In genomic region chr17:81106716-81107115, GRCh38 we compare ENCODE assay signal across 20 cellular contexts. TPM values are rescaled to one million over a fixed set of nuclear protein-coding genes. Genes with fewer than 3 reads are reported as not detected.
DNase-seq lines count a peak whose midpoint lies in the region; ATAC-seq, FAIRE-seq and TF ChIP-seq lines count a peak whose summit lies in the region.
"Had no signal": no experiment of that assay in that cellular context is flagged by ENCODE, and none has a peak within 500 bp of the region (broad histone marks: within the 10 kb centered on the region; RNA-seq: fewer than 3 reads in every experiment).

No MANE protein-coding gene starts in this region.

- H3T11ph ChIP-seq in H9 (ENCODE audit: low read length) = no peak overlapping the region

- H4K20me1 ChIP-seq in H9 (ENCODE audit: control insufficient read depth, insufficient read depth, insufficient read length) (no peaks in the 10 kb centered on the region), H1 (replicated peaks in 1 of 2; ENCODE audit: control insufficient read depth in 1 of 2, insufficient read depth in 2 of 2, low read length in 2 of 2) (no peaks in the 10 kb centered on the region)

- no CpG with 5 or more reads among the region's 24 CpGs for WGBS in H9 (ENCODE audit: extremely low coverage, insufficient read length, low lambda C conversion rate)
- WGBS in H1 (ENCODE audit: extremely low coverage in 1 of 2, insufficient coverage in 1 of 2, insufficient read length in 1 of 2, insufficient replicate concordance in 2 of 2, low coverage in 1 of 2, low lambda C conversion rate in 2 of 2, missing lambda C conversion rate in 1 of 2), 2 experiments = 94% methylated on average over 8 of the region's 24 CpGs; no CpG with 5 or more reads in 1 of the 2 experiments

- no peaks in the 10 kb centered on the region for H3K27me3 Mint-ChIP-seq in H9 (ENCODE audit: low read depth)
- H3K27me3 Mint-ChIP-seq: CD4-positive, alpha-beta memory T cell had no signal

- no peaks in the 10 kb centered on the region for H3K4me1 Mint-ChIP-seq in H9

- H3K27me3 ChIP-seq in H9 (ENCODE audit: insufficient read depth, low read length) = no peaks in the 10 kb centered on the region
- H3K27me3 ChIP-seq in H1 (replicated peaks in 1 of 4; ENCODE audit: control insufficient read depth in 3 of 4, extremely low read depth in 1 of 4, insufficient read depth in 3 of 4, low read length in 3 of 4) = no peaks in the 10 kb centered on the region

- no peak overlapping the region for H2AK5ac ChIP-seq in H9 (ENCODE audit: insufficient read length, low read length)
- no peak overlapping the region for H2AK5ac ChIP-seq in H1 (ENCODE audit: low read depth, low read length)

- TF ChIP-seq RAD21 in H1 (IDR thresholded peaks at IDR 0.05 in 1 of 2, conservative IDR thresholded peaks at IDR 0.05 in 1 of 2; ENCODE audit: low read depth in 2 of 2, low read length in 2 of 2) = no peak

- H3K27ac ChIP-seq in H9 (ENCODE audit: insufficient read length, low read depth, low read length) (no peak overlapping the region), RWPE1 (peak overlapping the region; percentile 51), H1 (ENCODE audit: low read depth, low read length) (no peak overlapping the region)
- H3K27ac ChIP-seq: GM23248 had no signal

- no peak overlapping the region for H3K9ac ChIP-seq in H9 (ENCODE audit: extremely low read depth, insufficient read length, low read length)
- no peak overlapping the region for H3K9ac ChIP-seq in H1 (replicated peaks in 1 of 4; ENCODE audit: extremely low read depth in 1 of 4, low read depth in 3 of 4, low read length in 3 of 4)
- H3K9ac ChIP-seq: GM23248 had no signal

- no peak overlapping the region for H3K4me3 ChIP-seq in H1 (ENCODE audit: extremely low read depth in 1 of 4, insufficient read depth in 2 of 4, low read depth in 3 of 4, low read length in 4 of 4)
- H3K4me3 ChIP-seq: GM23248, HAP-1 had no signal

- H2BK5ac ChIP-seq in H9 (ENCODE audit: insufficient read length, low read length) = no peak overlapping the region
- H2BK5ac ChIP-seq in H1 (ENCODE audit: low read depth, low read length) = no peak overlapping the region

- no peak for ATAC-seq in HG03025 (IDR thresholded peaks at IDR 0.05; ENCODE audit: low FRiP score, unreplicated experiment)

- H3K4ac ChIP-seq in H9 (ENCODE audit: low read depth, low read length) (no peak overlapping the region), H1 (replicated peaks; ENCODE audit: insufficient read length, low read depth, low read length) (no peak overlapping the region)

- H3K4me1 ChIP-seq in H9 (ENCODE audit: insufficient read depth, low read length) (no peaks in the 10 kb centered on the region), H1 (replicated peaks in 1 of 4; ENCODE audit: control insufficient read depth in 3 of 4, insufficient read depth in 4 of 4, low read length in 3 of 4) (no peaks in the 10 kb centered on the region; a peak in 2 of 7 replicates)
- H3K4me1 ChIP-seq: HAP-1 had no signal

- no peak for TF ChIP-seq EP300 in H1 (IDR thresholded peaks at IDR 0.05; ENCODE audit: borderline replicate concordance in 1 of 2, low read depth in 2 of 2, low read length in 2 of 2)

- H3K23me2 ChIP-seq in H9 (ENCODE audit: insufficient read length, low read depth, low read length, poor library complexity, severe bottlenecking) = peaks cover 3% of the 10 kb centered on the region
- no peaks in the 10 kb centered on the region for H3K23me2 ChIP-seq in H1 (ENCODE audit: low read depth, low read length)

- H3K4me2 ChIP-seq in H9 (ENCODE audit: insufficient read depth, insufficient read length, low read length) = no peak overlapping the region
- no peak overlapping the region for H3K4me2 ChIP-seq in H1 (ENCODE audit: insufficient read depth in 1 of 2, low read depth in 2 of 2, low read length in 2 of 2)

- H3K4me3 Mint-ChIP-seq in H9 = no peak overlapping the region
- H3K4me3 Mint-ChIP-seq: CD4-positive, alpha-beta memory T cell had no signal

- no peak for TF ChIP-seq POLR2A in H1 (IDR thresholded peaks at IDR 0.05; ENCODE audit: control extremely low read depth in 1 of 2, low read depth in 2 of 2, low read length in 2 of 2)

- H4K91ac ChIP-seq in H9 (ENCODE audit: insufficient read length, low read depth, low read length) (no peak overlapping the region), H1 (replicated peaks; ENCODE audit: insufficient read length, low read length) (no peak overlapping the region)

- no peaks in the 10 kb centered on the region for H3K9me3 Mint-ChIP-seq in H9
- H3K9me3 Mint-ChIP-seq: CD4-positive, alpha-beta memory T cell had no signal

- H3K23ac ChIP-seq in H9 (ENCODE audit: insufficient read length, low read depth, low read length) (no peak overlapping the region), H1 (ENCODE audit: insufficient read length) (no peak overlapping the region)

- CTCF ChIA-PET in RWPE1 (lab: Yijun Ruan, JAX) (interaction anchor here (1.4 kb wide), 1 partner anchor 9 kb away, joined by 8 read pairs; no protein-coding TSS in a partner anchor), H1 (lab: Charles Lee; ENCODE audit: partially characterized antibody) (interaction anchor here (1.1 to 1.5 kb wide), 2 partner anchors 14 to 35 kb away, joined by 3 read pairs; no protein-coding TSS in a partner anchor)

- H3K79me1 ChIP-seq in H9 (ENCODE audit: insufficient read depth, low read depth, low read length, poor library complexity, severe bottlenecking) (no peaks in the 10 kb centered on the region), H1 (ENCODE audit: low read depth, low read length) (no peaks in the 10 kb centered on the region)

- H4K8ac ChIP-seq in H9 (replicated peaks; ENCODE audit: insufficient read length, low read depth, low read length) = no peak overlapping the region
- peak overlapping the region; percentile 51; the same call in 1 of the 2 replicates for H4K8ac ChIP-seq in H1 (ENCODE audit: extremely low read depth, insufficient read depth, low read length)

- H2BK15ac ChIP-seq in H9 (ENCODE audit: low read depth, low read length) (no peak overlapping the region), H1 (ENCODE audit: low read length) (no peak overlapping the region)

- H3K79me2 ChIP-seq in H9 (ENCODE audit: insufficient read depth, low read length) (no peaks in the 10 kb centered on the region), H1 (ENCODE audit: control insufficient read depth in 1 of 2, insufficient read depth in 2 of 2, low read length in 2 of 2) (no peaks in the 10 kb centered on the region)

- TF ChIP-seq CTCF in H9 (conservative IDR thresholded peaks at IDR 0.05) = no peak
- no peak for TF ChIP-seq CTCF in RWPE1 (conservative IDR thresholded peaks at IDR 0.05; ENCODE audit: low read depth)
- TF ChIP-seq CTCF in H1 (IDR thresholded peaks at IDR 0.05; ENCODE audit: control extremely low read depth in 1 of 3, insufficient read depth in 1 of 3, low read depth in 1 of 3, low read length in 3 of 3) = no peak

- no peaks in the 10 kb centered on the region for H3K9me3 ChIP-seq in H9 (ENCODE audit: control insufficient read depth, low read depth, low read length)
- no peaks in the 10 kb centered on the region for H3K9me3 ChIP-seq in H1 (ENCODE audit: insufficient read depth in 2 of 2, low read depth in 1 of 2, low read length in 1 of 2)
- H3K9me3 ChIP-seq: HAP-1 had no signal

- no peak overlapping the region for H3K18ac ChIP-seq in H9 (ENCODE audit: insufficient read length, low read depth, low read length)
- H3K18ac ChIP-seq in H1 (ENCODE audit: extremely low read depth, low read length) = no peak overlapping the region

- no peak overlapping the region for H3K14ac ChIP-seq in H9 (ENCODE audit: insufficient read depth, low read length)
- H3K14ac ChIP-seq in H1 (ENCODE audit: insufficient read length) = no peak overlapping the region

- H2BK12ac ChIP-seq in H9 (ENCODE audit: insufficient read length, low read depth, low read length) (no peak overlapping the region), H1 (ENCODE audit: low read depth, low read length) (no peak overlapping the region)

- no peak for FAIRE-seq in H1 (lab: Jason Lieb, UNC)
- FAIRE-seq: G401.6, GM12892 had no signal

- H3K27ac Mint-ChIP-seq in H9 = no peak overlapping the region
- H3K27ac Mint-ChIP-seq: CD4-positive, alpha-beta memory T cell had no signal

- H3K36me3 Mint-ChIP-seq in H9 (ENCODE audit: insufficient read depth in 1 of 3, low read depth in 3 of 3) = no peaks in the 10 kb centered on the region; a peak in 1 of 7 replicates
- H3K36me3 Mint-ChIP-seq: CD4-positive, alpha-beta memory T cell had no signal

- H4K5ac ChIP-seq in H9 (ENCODE audit: insufficient read length, low read depth, low read length) (no peak overlapping the region), H1 (ENCODE audit: insufficient read length, low read depth, low read length) (no peak overlapping the region)

- POLR2A ChIA-PET in RWPE1 (lab: Yijun Ruan, JAX; ENCODE audit: low non-redundant PET) = no interaction called here
- POLR2A ChIA-PET in H1 (lab: Charles Lee; ENCODE audit: partially characterized antibody) = interaction anchor here (1.2 to 1.6 kb wide), 2 partner anchors 11 to 71 kb away, joined by 3 read pairs; partner anchors contain the start of gene BAIAP2

- H3K36me3 ChIP-seq in H1 (ENCODE audit: control insufficient read depth in 2 of 4, insufficient read depth in 4 of 4, low read length in 3 of 4) = no peaks in the 10 kb centered on the region
- H3K36me3 ChIP-seq: HAP-1 had no signal

- DNase-seq in H9 (peak; percentile 60), RWPE1 (ENCODE audit: low spot score) (no peak), H1 (ENCODE audit: low read depth in 1 of 2, low spot score in 2 of 2) (no peak), NCI-H2227 (lab: John Stamatoyannopoulos, UW; ENCODE audit: unreplicated experiment) (no peak), cortex of kidney (lab: John Stamatoyannopoulos, UW) (no peak)
- DNase-seq in activated CD8-positive, alpha-beta memory T cell treated with anti-CD3 and anti-CD28 coated beads, Interleukin-2, amount 50 U/mL, for 48 hours = no peak
- DNase-seq: C1 segment of cervical spinal cord; Calu3; CD4-positive, alpha-beta memory T cell; COR-L47; DMS53; DND-41; GM23248 had no signal

- no peak overlapping the region for H2BK120ac ChIP-seq in H9 (ENCODE audit: low read depth, low read length, poor library complexity, severe bottlenecking)
- H2BK120ac ChIP-seq in H1 (replicated peaks; ENCODE audit: low read depth, low read length) = no peak overlapping the region

- H2BK20ac ChIP-seq in H9 (ENCODE audit: low read depth, low read length, poor library complexity, severe bottlenecking) (no peak overlapping the region), H1 (ENCODE audit: low read length) (no peak overlapping the region)

- no peak overlapping the region for H2AFZ ChIP-seq in H9 (ENCODE audit: low read length)
- H2AFZ ChIP-seq in H1 (ENCODE audit: low read length) = no peak overlapping the region
- H2AFZ ChIP-seq: GM23248 had no signal

- H3K56ac ChIP-seq in H9 (ENCODE audit: insufficient read length, low read depth, low read length) (no peak overlapping the region), H1 (replicated peaks; ENCODE audit: insufficient read length, low read depth, low read length) (no peak overlapping the region)

RNA-seq across cellular contexts. Expression of gene PVALEF, which starts 58.6 kb away (rescaled TPM):
- total RNA-seq in H9 (2021) = not detected in 2 replicates
- total RNA-seq in H1 (2021; fragmentation: NEBNext Ultra II Directional; extraction: Animal tissue kit (Norgen Biotek cat#: 25700)) = not detected in 2 replicates
- polyA plus RNA-seq in H1 (2011; rRNA removed) = 0.03 and 0.05 TPM in 2 replicates
- polyA plus RNA-seq in H1 (2011; cell fraction: cytosol; rRNA removed) = not detected
- polyA plus RNA-seq in H1 (2011; cell fraction: nucleus; rRNA removed) = not detected
- polyA plus RNA-seq in H1 (2012, experiment 1 of 2) = 0.12 TPM in 1 of 4 replicates, not detected in the others
- not detected for polyA plus RNA-seq in H1 (2012, experiment 2 of 2)
- polyA plus RNA-seq in H1 (2013, experiment 1 of 2) = not detected
- polyA plus RNA-seq in H1 (2013, experiment 2 of 2) = not detected
- not detected in 2 replicates for polyA minus RNA-seq in H1 (2011; rRNA and poly(A)+ RNA removed)
- polyA minus RNA-seq in H1 (2011; cell fraction: cytosol; rRNA and poly(A)+ RNA removed) = not detected
- not detected for polyA minus RNA-seq in H1 (2011; cell fraction: nucleus; rRNA and poly(A)+ RNA removed)
- total RNA-seq: A172; A673; Calu3; CD4-positive, alpha-beta memory T cell; GM23248 had no signal
- polyA plus RNA-seq: BJ; CD4-positive, alpha-beta memory T cell; GM23248 had no signal

RNA-seq across cellular contexts. Expression of gene AATK, which starts 59.3 kb away (rescaled TPM):
- total RNA-seq in H9 (2021) = 2.3 and 2.4 TPM in 2 replicates
- 3.2 and 3.5 TPM in 2 replicates for total RNA-seq in H1 (2021; fragmentation: NEBNext Ultra II Directional; extraction: Animal tissue kit (Norgen Biotek cat#: 25700))
- 1.7 and 3.6 TPM in 2 replicates for polyA plus RNA-seq in H1 (2011; rRNA removed)
- polyA plus RNA-seq in H1 (2011; cell fraction: cytosol; rRNA removed) = 2.2 TPM
- polyA plus RNA-seq in H1 (2011; cell fraction: nucleus; rRNA removed) = 7.4 TPM
- polyA plus RNA-seq in H1 (2012, experiment 1 of 2) = 2.2 to 3.3 TPM (median 2.6 TPM) in 4 replicates
- polyA plus RNA-seq in H1 (2012, experiment 2 of 2) = 1.1 TPM
- polyA plus RNA-seq in H1 (2013, experiment 1 of 2) = 1.9 TPM
- 1.8 TPM for polyA plus RNA-seq in H1 (2013, experiment 2 of 2)
- polyA minus RNA-seq in H1 (2011; rRNA and poly(A)+ RNA removed) = 1.4 and 2.8 TPM in 2 replicates
- 5.8 TPM for polyA minus RNA-seq in H1 (2011; cell fraction: cytosol; rRNA and poly(A)+ RNA removed)
- polyA minus RNA-seq in H1 (2011; cell fraction: nucleus; rRNA and poly(A)+ RNA removed) = 4.8 TPM
- total RNA-seq: Calu3 had no signal
